12 cellular contexts compared by ENCODE assay signal in the genomic region with DNA sequence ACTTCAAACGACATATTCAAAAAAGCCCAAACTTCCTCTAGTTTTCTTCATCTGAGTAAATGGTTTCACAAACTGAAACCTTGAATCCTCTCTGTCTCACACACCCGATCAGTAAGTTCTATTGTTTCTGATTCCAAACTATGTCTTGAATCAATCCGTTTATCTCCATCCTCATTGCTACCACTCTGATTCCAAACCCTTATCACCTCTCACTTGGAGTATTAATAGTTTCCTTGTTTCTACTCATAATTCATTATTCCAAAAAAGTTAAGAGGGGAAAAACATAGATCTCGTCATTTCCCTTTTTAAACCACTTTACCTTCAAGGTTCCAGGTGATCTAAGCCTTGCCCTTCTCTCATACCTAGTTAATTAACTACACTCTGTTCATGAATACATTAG. TPM values are rescaled to one million over a fixed set of nuclear protein-coding genes. Genes with fewer than 3 reads are reported as not detected.
DNase-seq lines count a peak whose midpoint lies in the region; ATAC-seq, FAIRE-seq and TF ChIP-seq lines count a peak whose summit lies in the region.
"Had no signal": no experiment of that assay in that cellular context is flagged by ENCODE, and none has a peak within 500 bp of the region (broad histone marks: within the 10 kb centered on the region; RNA-seq: fewer than 3 reads in every experiment).

No MANE protein-coding gene starts in this region.

- no peak overlapping the region for H3K4me3 ChIP-seq in HL-60 (replicated peaks; ENCODE audit: insufficient read depth, low read length)
- H3K4me3 ChIP-seq: right atrium auricular region had no signal

- H3K27me3 Mint-ChIP-seq in activated T-helper 17 cell treated with anti-CD3 and anti-CD28 coated beads, Interleukin-2, amount 50 U/mL, for 72 hours, result no peaks in the 10 kb centered on the region
- H3K27me3 Mint-ChIP-seq in nephron (ENCODE audit: low read depth), result no peaks in the 10 kb centered on the region

- peaks cover 19% of the 10 kb centered on the region for H3K4me1 Mint-ChIP-seq in activated T-helper 17 cell treated with anti-CD3 and anti-CD28 coated beads, Interleukin-2, amount 50 U/mL, for 72 hours
- H3K4me1 Mint-ChIP-seq in nephron, result peaks cover 35% of the 10 kb centered on the region

- H3K9me3 Mint-ChIP-seq in activated T-helper 17 cell treated with anti-CD3 and anti-CD28 coated beads, Interleukin-2, amount 50 U/mL, for 72 hours, result no peaks in the 10 kb centered on the region
- no peaks in the 10 kb centered on the region for H3K9me3 Mint-ChIP-seq in nephron

- FAIRE-seq in D721Med (lab: Jason Lieb, UNC), result peak; percentile 44
- FAIRE-seq: urothelium cell line had no signal

- peak overlapping the region; percentile 86 for H3K27ac ChIP-seq in HL-60 (replicated peaks)
- H3K27ac ChIP-seq: right atrium auricular region had no signal

- H3K27me3 ChIP-seq in HL-60 (ENCODE audit: insufficient read depth, poor library complexity, severe bottlenecking), result no peaks in the 10 kb centered on the region
- H3K27me3 ChIP-seq: right atrium auricular region had no signal

- H3K27ac Mint-ChIP-seq in activated T-helper 17 cell treated with anti-CD3 and anti-CD28 coated beads, Interleukin-2, amount 50 U/mL, for 72 hours, result peak overlapping the region; percentile 94
- H3K27ac Mint-ChIP-seq in nephron, result no peak overlapping the region

- peak overlapping the region; percentile 95 for H3K4me3 Mint-ChIP-seq in activated T-helper 17 cell treated with anti-CD3 and anti-CD28 coated beads, Interleukin-2, amount 50 U/mL, for 72 hours
- peak overlapping the region; percentile 97 to 100 (median 99) for H3K4me3 Mint-ChIP-seq in nephron

- TF ChIP-seq CTCF in D721Med (IDR thresholded peaks at IDR 0.05; ENCODE audit: insufficient read depth, missing control alignments) (no peak), HL-60 (IDR thresholded peaks at IDR 0.05; ENCODE audit: insufficient read depth, low read length) (no peak), nephron (IDR thresholded peaks at IDR 0.05; ENCODE audit: unreplicated experiment in 3 of 3) (no peak)

- peak; percentile 16 for ATAC-seq in activated T-helper 17 cell treated with anti-CD3 and anti-CD28 coated beads, Interleukin-2, amount 50 U/mL, for 72 hours (replicated peaks)

- H3K36me3 Mint-ChIP-seq in activated T-helper 17 cell treated with anti-CD3 and anti-CD28 coated beads, Interleukin-2, amount 50 U/mL, for 72 hours (ENCODE audit: low read depth), result peaks cover 43% of the 10 kb centered on the region
- peaks cover 17% of the 10 kb centered on the region for H3K36me3 Mint-ChIP-seq in nephron (ENCODE audit: low read depth)

- DNase-seq in D721Med (ENCODE audit: insufficient read length, low spot score) (no peak), HL-60 (ENCODE audit: low read depth in 1 of 2, low spot score in 1 of 2) (no peak), RPMI8226 (no peak), dermis blood vessel endothelial cell (no peak), AML-193 (lab: John Stamatoyannopoulos, UW) (no peak)
- no peak for DNase-seq in activated CD8-positive, alpha-beta memory T cell treated with anti-CD3 and anti-CD28 coated beads for 24 hours
- DNase-seq: DMS 273 treated with DMSO at 0.1 percent for 48 hours, NCI-H2171 treated with DMSO at 0.1 percent for 48 hours had no signal

RNA-seq across cellular contexts. Expression of gene METTL18, which starts 1.7 kb away (rescaled TPM):
- 10 to 100 TPM in 1 of 2 donors, 1 to 10 TPM in 1; 8.3 to 10.4 TPM for total RNA-seq in activated T-helper 17 cell treated with anti-CD3 and anti-CD28 coated beads, Interleukin-2, amount 50 U/mL, for 72 hours
- 7.2 and 9.0 TPM in 2 replicates for total RNA-seq in dermis blood vessel endothelial cell
